Comparison of ENCODE assay signal across 22 cellular contexts in genomic region chr1:70324683-70325082, GRCh38. TPM values are rescaled to one million over a fixed set of nuclear protein-coding genes. Genes with fewer than 3 reads are reported as not detected.
DNase-seq lines count a peak whose midpoint lies in the region; ATAC-seq, FAIRE-seq and TF ChIP-seq lines count a peak whose summit lies in the region.
"Had no signal": no experiment of that assay in that cellular context is flagged by ENCODE, and none has a peak within 500 bp of the region (broad histone marks: within the 10 kb centered on the region; RNA-seq: fewer than 3 reads in every experiment).

No MANE protein-coding gene starts in this region.

- no peak overlapping the region for H2BK12ac ChIP-seq in trophoblast cell (ENCODE audit: low read length)

- BruUV-seq in K562 (replicated peaks; lab: Mats Ljungman, UMichigan) = no TSS peak

- no peak overlapping the region for H2BK120ac ChIP-seq in trophoblast cell (ENCODE audit: insufficient read depth, low read length, poor library complexity)

- H3K18ac ChIP-seq in trophoblast cell (ENCODE audit: low read length) = no peak overlapping the region

- H3K79me1 ChIP-seq in trophoblast cell (ENCODE audit: low read length) = no peaks in the 10 kb centered on the region

- H3K9ac ChIP-seq in SK-N-SH = no peak overlapping the region
- H3K9ac ChIP-seq in K562 (ENCODE audit: insufficient read depth in 1 of 2, low read depth in 2 of 2, low read length in 2 of 2) = no peak overlapping the region
- no peak overlapping the region for H3K9ac ChIP-seq in trophoblast cell (ENCODE audit: low read length)
- H3K9ac ChIP-seq: parathyroid adenoma had no signal

- intact Hi-C loops in K562 (cut with micrococcal nuclease) = loop anchor here (5.0 to 10.0 kb wide), 2 partner anchors 88 to 160 kb away; partner anchors contain the start of gene CTH

- H4K91ac ChIP-seq in trophoblast cell (ENCODE audit: low read depth, low read length) = no peak overlapping the region

- H3K4ac ChIP-seq in trophoblast cell (ENCODE audit: low read depth, low read length) = no peak overlapping the region

- peak; percentile 37 for FAIRE-seq in K562 (lab: Jason Lieb, UNC)
- FAIRE-seq: small intestine had no signal

- H3K79me2 ChIP-seq in SK-N-SH (ENCODE audit: insufficient read depth) (peaks cover 87% of the 10 kb centered on the region), K562 (ENCODE audit: control insufficient read depth, insufficient read depth, low read length) (peaks cover 19% of the 10 kb centered on the region; the same call in 1 of the 3 replicates), trophoblast cell (ENCODE audit: control insufficient read depth, insufficient read depth, low read length, poor library complexity) (no peaks in the 10 kb centered on the region), hepatocyte (peaks cover 73% of the 10 kb centered on the region)
- H3K79me2 ChIP-seq: parathyroid adenoma had no signal

- H4K12ac ChIP-seq in trophoblast cell (ENCODE audit: low read depth, low read length) = no peak overlapping the region

- H3K9me2 ChIP-seq in SK-N-SH (no peaks in the 10 kb centered on the region; the same call in 1 of the 2 replicates), hepatocyte (replicated peaks; ENCODE audit: insufficient read depth) (no peaks in the 10 kb centered on the region)

- peaks cover 20% of the 10 kb centered on the region for H3F3A ChIP-seq in SK-N-SH (replicated peaks; ENCODE audit: insufficient read depth)

- no peak for TF ChIP-seq EP300 in SK-N-SH (IDR thresholded peaks at IDR 0.05; ENCODE audit: borderline replicate concordance in 1 of 2, low read depth in 1 of 2, low read length in 1 of 2)
- TF ChIP-seq EP300 in K562 (IDR thresholded peaks at IDR 0.05; ENCODE audit: low read length) = no peak

- no peak overlapping the region for H4K8ac ChIP-seq in trophoblast cell (ENCODE audit: low read depth, low read length)

- H3K23ac ChIP-seq in trophoblast cell (ENCODE audit: low read length) = no peak overlapping the region

- no peak overlapping the region for H3K14ac ChIP-seq in trophoblast cell (ENCODE audit: low read length)

- H3K27me3 ChIP-seq in SK-N-SH (ENCODE audit: insufficient read depth) = no peaks in the 10 kb centered on the region
- H3K27me3 ChIP-seq in K562 (ENCODE audit: control insufficient read depth in 2 of 2, insufficient read depth in 2 of 2, low read length in 2 of 2) = no peaks in the 10 kb centered on the region
- no peaks in the 10 kb centered on the region for H3K27me3 ChIP-seq in trophoblast cell (ENCODE audit: insufficient read depth, low read length)
- no peaks in the 10 kb centered on the region for H3K27me3 ChIP-seq in hepatocyte
- H3K27me3 ChIP-seq: suprapubic skin had no signal

- H3K4me1 ChIP-seq in SK-N-SH (ENCODE audit: control insufficient read depth in 1 of 2, insufficient read depth in 2 of 2, low read depth in 1 of 2, low read length in 1 of 2) = peaks cover 0 to 6% of the 10 kb centered on the region in 2 experiments; a peak in 1 of 4 replicates
- no peaks in the 10 kb centered on the region for H3K4me1 ChIP-seq in K562 (replicated peaks in 1 of 2; ENCODE audit: control insufficient read depth in 2 of 2, insufficient read depth in 2 of 2, low read length in 2 of 2)
- H3K4me1 ChIP-seq in trophoblast cell (ENCODE audit: control insufficient read depth in 1 of 2, insufficient read depth in 2 of 2, low read length in 2 of 2) = peaks cover 0 to 3% of the 10 kb centered on the region in 2 experiments
- no peaks in the 10 kb centered on the region for H3K4me1 ChIP-seq in hepatocyte (ENCODE audit: insufficient read depth)
- H3K4me1 ChIP-seq: parathyroid adenoma, suprapubic skin had no signal

- no peak for TF ChIP-seq RAD21 in SK-N-SH (IDR thresholded peaks at IDR 0.05; ENCODE audit: low read length)
- peak in 1 of 2 experiments; percentile 38; a peak in 2 of 4 replicates for TF ChIP-seq RAD21 in K562 (CRISPR knock-in tag; conservative IDR thresholded peaks at IDR 0.05 in 1 of 2, IDR thresholded peaks at IDR 0.05 in 1 of 2)

- H2BK5ac ChIP-seq in trophoblast cell (ENCODE audit: low read depth, low read length, poor library complexity) = no peak overlapping the region

- no peak overlapping the region for H2AK5ac ChIP-seq in trophoblast cell (ENCODE audit: low read length)

- H3K4me2 ChIP-seq in SK-N-SH (no peak overlapping the region), K562 (ENCODE audit: insufficient read depth, low read length) (no peak overlapping the region), trophoblast cell (ENCODE audit: low read length) (no peak overlapping the region), hepatocyte (no peak overlapping the region)
- H3K4me2 ChIP-seq: PC-9 had no signal

- H3K9me1 ChIP-seq in K562 (ENCODE audit: control insufficient read depth, insufficient read depth, low read length) = no peaks in the 10 kb centered on the region

- no peak for TF ChIP-seq POLR2A in K562 (conservative IDR thresholded peaks at IDR 0.05)

- H3K4me3 ChIP-seq in SK-N-SH (ENCODE audit: low read depth in 2 of 2, low read length in 1 of 2) = no peak overlapping the region
- no peak overlapping the region for H3K4me3 ChIP-seq in K562
- H3K4me3 ChIP-seq in trophoblast cell (ENCODE audit: low read depth, low read length) = no peak overlapping the region
- no peak overlapping the region for H3K4me3 ChIP-seq in hepatocyte
- H3K4me3 ChIP-seq: PC-9, suprapubic skin had no signal

- H3K9me3 ChIP-seq in SK-N-SH (no peaks in the 10 kb centered on the region), K562 (replicated peaks; ENCODE audit: control insufficient read depth, insufficient read depth, low read depth, low read length) (no peaks in the 10 kb centered on the region), trophoblast cell (ENCODE audit: insufficient read depth, low read depth, low read length) (no peaks in the 10 kb centered on the region), hepatocyte (ENCODE audit: low read depth) (no peaks in the 10 kb centered on the region)
- H3K9me3 ChIP-seq: suprapubic skin had no signal

- H4K20me1 ChIP-seq in SK-N-SH (ENCODE audit: insufficient read depth) (0 out of 2 replicates have a peak, but pooled peaks cover 10% of the 10 kb centered on the region), K562 (replicated peaks; ENCODE audit: control insufficient read depth, insufficient read depth, low read length) (no peaks in the 10 kb centered on the region), hepatocyte (ENCODE audit: insufficient read depth, poor library complexity, severe bottlenecking) (no peaks in the 10 kb centered on the region)

- CTCF ChIA-PET in SK-N-SH (lab: Yijun Ruan, JAX) (no interaction called here), K562 (lab: Yijun Ruan, JAX; ENCODE audit: low intra/inter-chr PET ratio) (interaction anchor here (0.7 kb wide), 1 partner anchor 86 kb away, joined by 4 read pairs; no protein-coding TSS in a partner anchor)

- TF ChIP-seq CTCF in SK-N-SH (IDR thresholded peaks at IDR 0.05) (peak; percentile 32; the same call in 1 of the 2 replicates), K562 (IDR thresholded peaks at IDR 0.05 in 2 of 3, conservative IDR thresholded peaks at IDR 0.05 in 1 of 3; ENCODE audit: insufficient read depth in 2 of 3, low read depth in 1 of 3, low read length in 3 of 3) (peak; percentile 27 to 52 (median 44); a peak in 4 of 6 replicates), hepatocyte (IDR thresholded peaks at IDR 0.05; ENCODE audit: poor library complexity) (no peak)

- DNase-seq in SK-N-SH (no peak), NAMALWA (ENCODE audit: low spot score) (peak; percentile 19), K562 (ENCODE audit: extremely low read depth in 1 of 4, low spot score in 3 of 4) (peak in 2 of 4 experiments; percentile 12 to 29), trophoblast cell (peak; percentile 18 to 60), NCI-H146 (lab: John Stamatoyannopoulos, UW) (no peak), hepatocyte (ENCODE audit: low spot score) (no peak)
- DNase-seq: 8988T; activated CD4-positive, alpha-beta memory T cell treated with anti-CD3 and anti-CD28 coated beads, Interleukin-2, amount 10 ng/mL, durations not matched to agents 7 days and 5 days; activated CD8-positive, alpha-beta memory T cell treated with anti-CD3 and anti-CD28 coated beads, Interleukin-2, amount 50 U/mL, for 4 hours; amygdala; H7; NCI-H1105; NCI-H1930; NCI-H524; PC-9; small intestine; stimulated activated naive CD4-positive, alpha-beta T cell had no signal

- in situ Hi-C loops in K562 (cut with MboI) = no loop called here

- POLR2A ChIA-PET in SK-N-SH (lab: Yijun Ruan, JAX) (no interaction called here), K562 (lab: Yijun Ruan, JAX) (interaction anchor here (1.2 kb wide), 1 partner anchor 87 kb away, joined by 4 read pairs; no protein-coding TSS in a partner anchor)

- H3K36me3 ChIP-seq in SK-N-SH (replicated peaks in 1 of 2; ENCODE audit: control insufficient read depth in 1 of 2, insufficient read depth in 2 of 2, low read length in 1 of 2) (peaks cover 5 to 18% of the 10 kb centered on the region in 2 experiments), K562 (ENCODE audit: control insufficient read depth, insufficient read depth, low read length) (peaks cover 27% of the 10 kb centered on the region; the same call in 2 of the 3 replicates), trophoblast cell (ENCODE audit: control insufficient read depth in 1 of 2, insufficient read depth in 2 of 2, low read length in 2 of 2) (peaks cover 3 to 5% of the 10 kb centered on the region in 2 experiments), hepatocyte (replicated peaks; ENCODE audit: insufficient read depth, low read depth) (no peaks in the 10 kb centered on the region)

- WGBS in SK-N-SH (ENCODE audit: low lambda C conversion rate) = 93% methylated on average over 1 of the region's 1 CpG
- 62% methylated on average over 1 of the region's 1 CpG for WGBS in K562 (ENCODE audit: insufficient coverage, low coverage, missing lambda C conversion rate)
- no CpG with 5 or more reads among the region's 1 CpG for WGBS in trophoblast cell (ENCODE audit: extremely low coverage, insufficient coverage, insufficient read length)
- WGBS in hepatocyte (ENCODE audit: low lambda C conversion rate, missing lambda C conversion rate) = 92% methylated on average over 1 of the region's 1 CpG

- H3K27ac ChIP-seq in SK-N-SH (ENCODE audit: low read depth in 2 of 2, low read length in 1 of 2) = no peak overlapping the region
- H3K27ac ChIP-seq in K562 (ENCODE audit: extremely low read depth, low read depth, low read length) = no peak overlapping the region
- no peak overlapping the region for H3K27ac ChIP-seq in trophoblast cell (ENCODE audit: low read depth, low read length)
- no peak overlapping the region for H3K27ac ChIP-seq in hepatocyte
- H3K27ac ChIP-seq: parathyroid adenoma, PC-9, suprapubic skin had no signal

- H2AFZ ChIP-seq in SK-N-SH (ENCODE audit: low read depth) (no peak overlapping the region), K562 (ENCODE audit: low read depth, low read length) (no peak overlapping the region), trophoblast cell (ENCODE audit: insufficient read depth, low read length, poor library complexity) (no peak overlapping the region), hepatocyte (no peak overlapping the region)
- H2AFZ ChIP-seq: parathyroid adenoma, PC-9 had no signal

- no peak for ATAC-seq in SK-N-SH treated with all-trans-retinoic acid at 6 μM for 48 hours
- ATAC-seq in K562 = peak; percentile 77
- no peak for ATAC-seq in GM21526 (IDR thresholded peaks at IDR 0.05; ENCODE audit: low FRiP score, unreplicated experiment)
- ATAC-seq: Right ventricle myocardium inferior had no signal

RNA-seq across cellular contexts. Expression of gene ANKRD13C, which starts 29.8 kb away (rescaled TPM):
- polyA plus RNA-seq in SK-N-SH (2012; rRNA removed) (5.2 and 5.5 TPM in 2 replicates), K562 (2011; rRNA removed) (6.5 and 8.7 TPM in 2 replicates), K562 (2014; fragmentation: Illumina TruSeq; extraction: Trizol) (10.2 and 12.5 TPM in 2 replicates), K562 (2014; fragmentation: Nextera tagmentation; extraction: Ambion mirVana) (1 to 10 TPM; 3.4 to 4.0 TPM), K562 (2014; rRNA removed) (10.3 and 11.9 TPM in 2 replicates), hepatocyte (13.7 and 14.9 TPM in 2 replicates)
- polyA plus RNA-seq in SK-N-SH (2012; cell fraction: cytosol; rRNA removed) = 5.8 and 7.5 TPM in 2 replicates
- polyA plus RNA-seq in SK-N-SH (2012; cell fraction: nucleus; rRNA removed) = 5.3 and 5.9 TPM in 2 replicates
- total RNA-seq in K562 (2011; cell fraction: chromatin; rRNA removed; ENCODE audit: low replicate concordance) = 16.8 and 35.6 TPM in 2 replicates
- 16.3 and 17.8 TPM in 2 replicates for total RNA-seq in K562 (2011; cell fraction: nucleolus; rRNA removed)
- total RNA-seq in K562 (2011; cell fraction: nucleoplasm; rRNA removed) = 17.1 and 22.2 TPM in 2 replicates
- total RNA-seq in K562 (2014; rRNA removed) (16.0 and 16.7 TPM in 2 replicates), K562 (2014; rRNA removed; fragmentation: Illumina TruSeq; extraction: Trizol) (16.6 and 19.3 TPM in 2 replicates), K562 (2015; rRNA removed; fragmentation: Illumina TruSeq; extraction: Trizol) (20.8 and 22.8 TPM in 2 replicates), K562 (2021) (13.9 and 15.0 TPM in 2 replicates), hepatocyte (25.1 and 26.5 TPM in 2 replicates)
- 3.3 and 5.1 TPM in 2 replicates for polyA plus RNA-seq in K562 (2011; cell fraction: cytosol; rRNA removed)
- 7.8 and 10.6 TPM in 2 replicates for polyA plus RNA-seq in K562 (2011; cell fraction: nucleus; rRNA removed)
- polyA plus RNA-seq in K562 (2012) = 7.7 and 8.1 TPM in 2 replicates
- 13.3 and 15.4 TPM in 2 replicates for polyA minus RNA-seq in K562 (2011; rRNA and poly(A)+ RNA removed)
- polyA minus RNA-seq in K562 (2011; cell fraction: cytosol; rRNA and poly(A)+ RNA removed) = 8.3 and 8.6 TPM in 2 replicates
- polyA minus RNA-seq in K562 (2011; cell fraction: nucleus; rRNA and poly(A)+ RNA removed) = 22.3 and 26.2 TPM in 2 replicates
- polyA plus RNA-seq in trophoblast cell (2013) = 19.2 and 19.5 TPM in 2 replicates

Comparison
In these comparisons a context has a peak if more than half of its experiments do, and no peak if none do; other contexts are left out.
1. DNase-seq: peak in NAMALWA (single experiment) and trophoblast cell (2 of 2); none in SK-N-SH (single experiment), NCI-H146 (single experiment) and hepatocyte (single experiment).
2. Of the 27 proteins assayed by ChIP-seq in both K562 and SK-N-SH: peak only in K562: SMC3; only in SK-N-SH: none; in both: CTCF; in neither: 24; mixed calls (peak in some experiments, not most) for 1.